In genomic region chr4:8200302-8200975, GRCh38 we compare ENCODE assay signal across 7 cellular contexts. TPM values are rescaled to one million over a fixed set of nuclear protein-coding genes. Genes with fewer than 3 reads are reported as not detected.
DNase-seq lines count a peak whose midpoint lies in the region; ATAC-seq, FAIRE-seq and TF ChIP-seq lines count a peak whose summit lies in the region.

No MANE protein-coding gene starts in this region.

- H3K9me3 Mint-ChIP-seq in IgD-negative memory B cell = no peaks in the 10 kb centered on the region
- no peaks in the 10 kb centered on the region for H3K9me3 Mint-ChIP-seq in activated T-helper 17 cell treated with anti-CD3 and anti-CD28 coated beads, Interleukin-2, amount 50 U/mL, for 72 hours

- no peaks in the 10 kb centered on the region for H3K27me3 Mint-ChIP-seq in IgD-negative memory B cell
- no peaks in the 10 kb centered on the region for H3K27me3 Mint-ChIP-seq in activated T-helper 17 cell treated with anti-CD3 and anti-CD28 coated beads, Interleukin-2, amount 50 U/mL, for 72 hours

- TF ChIP-seq CTCF in D721Med (IDR thresholded peaks at IDR 0.05; ENCODE audit: insufficient read depth, missing control alignments) = no peak

- H3K36me3 Mint-ChIP-seq in IgD-negative memory B cell = peaks cover 3% of the 10 kb centered on the region
- no peaks in the 10 kb centered on the region for H3K36me3 Mint-ChIP-seq in activated T-helper 17 cell treated with anti-CD3 and anti-CD28 coated beads, Interleukin-2, amount 50 U/mL, for 72 hours (ENCODE audit: low read depth)

- H3K4me3 Mint-ChIP-seq in IgD-negative memory B cell = peak overlapping the region; percentile 91 to 99 (median 96)
- peak overlapping the region; percentile 91 for H3K4me3 Mint-ChIP-seq in activated T-helper 17 cell treated with anti-CD3 and anti-CD28 coated beads, Interleukin-2, amount 50 U/mL, for 72 hours

- no peak for FAIRE-seq in D721Med (lab: Jason Lieb, UNC)

- ATAC-seq in activated T-helper 17 cell treated with anti-CD3 and anti-CD28 coated beads, Interleukin-2, amount 50 U/mL, for 72 hours (replicated peaks) = peak; percentile 33
- no peak for ATAC-seq in GM21825 (IDR thresholded peaks at IDR 0.05; ENCODE audit: unreplicated experiment)

- peaks cover 29 to 40% (median 35%) of the 10 kb centered on the region in 3 donors for H3K4me1 Mint-ChIP-seq in IgD-negative memory B cell
- H3K4me1 Mint-ChIP-seq in activated T-helper 17 cell treated with anti-CD3 and anti-CD28 coated beads, Interleukin-2, amount 50 U/mL, for 72 hours = peaks cover 18% of the 10 kb centered on the region

- H3K27ac Mint-ChIP-seq in IgD-negative memory B cell = peak overlapping the region; percentile 96 to 99 (median 97)
- H3K27ac Mint-ChIP-seq in activated T-helper 17 cell treated with anti-CD3 and anti-CD28 coated beads, Interleukin-2, amount 50 U/mL, for 72 hours = peak overlapping the region; percentile 85

- DNase-seq in hepatic stellate cell (ENCODE audit: low spot score) = peak; percentile 77
- peak in 2 of 3 experiments; percentile 12 to 19 for DNase-seq in stimulated activated CD4-positive, alpha-beta T cell treated with anti-CD3 and anti-CD28 coated beads, TNF-alpha, amount 100 ng/mL, for 24 hours (ENCODE audit: low read depth in 3 of 3)
- DNase-seq in D721Med (ENCODE audit: insufficient read length, low spot score) = no peak
- DNase-seq in NK-92 (lab: John Stamatoyannopoulos, UW; ENCODE audit: unreplicated experiment) = no peak

RNA-seq across cellular contexts. Expression of gene SH3TC1, which starts 1.3 kb away (rescaled TPM):
- 39.8 TPM for polyA plus RNA-seq in IgD-negative memory B cell
- 10 to 100 TPM; 23.1 to 37.4 TPM for total RNA-seq in activated T-helper 17 cell treated with anti-CD3 and anti-CD28 coated beads, Interleukin-2, amount 50 U/mL, for 72 hours

RNA-seq across cellular contexts. Expression of gene ABLIM2, which starts 41.8 kb away (rescaled TPM):
- 1.3 TPM for polyA plus RNA-seq in IgD-negative memory B cell
- total RNA-seq in activated T-helper 17 cell treated with anti-CD3 and anti-CD28 coated beads, Interleukin-2, amount 50 U/mL, for 72 hours = under 1 TPM; 0.53 to 0.82 TPM

Comparison
In these comparisons a context has a peak if more than half of its experiments do, and no peak if none do; other contexts are left out.
1. DNase-seq: peak in hepatic stellate cell (single experiment) and stimulated activated CD4-positive, alpha-beta T cell treated with anti-CD3 and anti-CD28 coated beads, TNF-alpha, amount 100 ng/mL, for 24 hours (2 of 3); none in D721Med (single experiment) and NK-92 (single experiment).